ENCODE assay signal across 8 cellular contexts in the genomic region with DNA sequence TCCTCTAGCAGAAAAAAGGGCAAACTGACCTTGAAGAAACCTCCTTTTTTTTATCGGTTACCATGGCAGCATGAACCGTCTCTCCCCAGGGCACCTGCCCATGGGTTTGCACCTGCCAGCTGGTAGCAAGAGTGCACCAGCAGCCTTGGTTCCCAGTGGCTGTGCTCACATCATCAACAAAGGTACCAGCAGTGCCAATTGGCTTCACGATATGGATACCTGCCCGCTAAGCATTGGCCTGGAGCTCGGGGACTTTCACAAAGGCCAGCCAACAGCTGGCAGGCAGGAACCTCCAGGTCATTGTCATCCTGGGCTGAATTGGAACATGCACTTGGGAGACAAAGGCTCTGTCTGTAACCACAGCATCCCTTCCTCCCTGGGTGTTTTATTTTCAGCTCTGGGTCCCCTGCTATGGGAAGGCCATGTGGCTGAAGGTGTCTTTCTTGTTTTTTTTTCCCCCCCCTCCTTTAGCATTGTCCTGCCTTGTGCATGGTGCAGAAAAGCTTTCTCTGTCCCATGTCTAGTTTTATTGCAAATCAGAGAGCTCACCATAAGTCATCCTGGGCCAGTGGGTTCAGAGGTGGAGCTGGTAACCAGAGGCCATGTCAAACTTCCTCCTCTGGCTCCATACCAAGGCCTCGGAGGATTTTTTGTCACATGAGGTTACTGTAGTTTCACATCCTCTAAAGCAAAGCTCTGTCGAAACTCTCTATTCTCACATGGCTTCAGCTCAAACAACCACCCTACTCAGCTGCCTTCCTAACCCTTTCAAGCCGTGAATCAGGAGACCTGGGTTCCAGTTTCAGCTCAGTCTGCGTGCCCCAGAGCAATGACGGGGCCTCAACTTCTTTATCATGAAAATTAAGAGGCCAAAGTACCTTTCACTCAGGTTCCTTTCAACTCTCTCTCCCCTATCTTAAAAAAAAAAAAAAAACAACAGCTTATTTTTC.
DNase-seq lines count a peak whose midpoint lies in the region; ATAC-seq, FAIRE-seq and TF ChIP-seq lines count a peak whose summit lies in the region.

No MANE protein-coding gene starts in this region.

- peak overlapping the region; percentile 47 for H2AFZ ChIP-seq in osteoblast (ENCODE audit: low read length)

- H3K27ac ChIP-seq in epithelial cell of prostate (peak overlapping the region; percentile 59), osteoblast (ENCODE audit: low read depth, low read length) (no peak overlapping the region)

- H3K27ac Mint-ChIP-seq in IgD-negative memory B cell (peak overlapping the region; percentile 94 to 99 (median 96)), T-helper 17 cell (peak overlapping the region; percentile 93)

- H3K4me1 ChIP-seq in osteoblast (ENCODE audit: insufficient read depth, low read length), result no peaks in the 10 kb centered on the region

- in situ Hi-C loops in G401 (cut with HindIII; ENCODE audit: low sequenced_read_pairs), result no loop called here

- no peak overlapping the region for H3K4me3 ChIP-seq in osteoblast (ENCODE audit: insufficient read depth, low read length)

- no peaks in the 10 kb centered on the region for H3K27me3 ChIP-seq in osteoblast (ENCODE audit: insufficient read depth, low read length)

- DNase-seq in G401 (ENCODE audit: low spot score) (peak; percentile 16), T-helper 17 cell (no peak), epithelial cell of prostate (ENCODE audit: low read depth, low spot score) (no peak), osteoblast (ENCODE audit: insufficient read length, low spot score, missing footprints) (peak; percentile 64), HTR-8/SVneo (ENCODE audit: insufficient read length, low spot score) (no peak), inferior parietal cortex (ENCODE audit: extremely low spot score) (no peak)

- no peaks in the 10 kb centered on the region for H3K36me3 ChIP-seq in osteoblast (ENCODE audit: insufficient read depth, low read length)

- H3K4me2 ChIP-seq in osteoblast (ENCODE audit: insufficient read depth, low read length), result no peak overlapping the region

- H3K9me3 ChIP-seq in T-helper 17 cell (ENCODE audit: control insufficient read depth, low read length, poor library complexity, severe bottlenecking) (no peaks in the 10 kb centered on the region), osteoblast (ENCODE audit: low read depth, low read length) (no peaks in the 10 kb centered on the region)

- H3K36me3 Mint-ChIP-seq in IgD-negative memory B cell, result peaks cover 2% of the 10 kb centered on the region
- no peaks in the 10 kb centered on the region for H3K36me3 Mint-ChIP-seq in T-helper 17 cell (ENCODE audit: low read depth)

- no peak for TF ChIP-seq CTCF in osteoblast (IDR thresholded peaks at IDR 0.05; ENCODE audit: extremely low read depth, low read depth, low read length)

- no peaks in the 10 kb centered on the region for H3K79me2 ChIP-seq in osteoblast (ENCODE audit: insufficient read depth, low read length)

- H3K4me3 Mint-ChIP-seq in IgD-negative memory B cell (peak overlapping the region; percentile 72 to 90 (median 81)), T-helper 17 cell (peak overlapping the region; percentile 47)

- no peaks in the 10 kb centered on the region for H4K20me1 ChIP-seq in osteoblast (ENCODE audit: insufficient read depth, low read length)

- FAIRE-seq in HTR-8/SVneo (lab: Jason Lieb, UNC), result no peak

- no peaks in the 10 kb centered on the region for H3K27me3 Mint-ChIP-seq in IgD-negative memory B cell
- H3K27me3 Mint-ChIP-seq in T-helper 17 cell, result no peaks in the 10 kb centered on the region

- H3K9me3 Mint-ChIP-seq in IgD-negative memory B cell, result peaks cover 3 to 9% (median 7%) of the 10 kb centered on the region in 3 donors

- H3K4me1 Mint-ChIP-seq in IgD-negative memory B cell, result peaks cover 44 to 58% (median 48%) of the 10 kb centered on the region in 3 donors
- H3K4me1 Mint-ChIP-seq in T-helper 17 cell, result peaks cover 25% of the 10 kb centered on the region

- peak; percentile 97 for ATAC-seq in GM21526 (IDR thresholded peaks at IDR 0.05; ENCODE audit: low FRiP score, unreplicated experiment)
- peak; percentile 84 for ATAC-seq in T-helper 17 cell

Comparison
In these comparisons a context has a peak if more than half of its experiments do, and no peak if none do; other contexts are left out.
1. DNase-seq: peak in G401 (single experiment) and osteoblast (single experiment); none in T-helper 17 cell (0 of 3), epithelial cell of prostate (single experiment), HTR-8/SVneo (single experiment) and inferior parietal cortex (single experiment).